25 cellular contexts compared by ENCODE assay signal in the genomic region with DNA sequence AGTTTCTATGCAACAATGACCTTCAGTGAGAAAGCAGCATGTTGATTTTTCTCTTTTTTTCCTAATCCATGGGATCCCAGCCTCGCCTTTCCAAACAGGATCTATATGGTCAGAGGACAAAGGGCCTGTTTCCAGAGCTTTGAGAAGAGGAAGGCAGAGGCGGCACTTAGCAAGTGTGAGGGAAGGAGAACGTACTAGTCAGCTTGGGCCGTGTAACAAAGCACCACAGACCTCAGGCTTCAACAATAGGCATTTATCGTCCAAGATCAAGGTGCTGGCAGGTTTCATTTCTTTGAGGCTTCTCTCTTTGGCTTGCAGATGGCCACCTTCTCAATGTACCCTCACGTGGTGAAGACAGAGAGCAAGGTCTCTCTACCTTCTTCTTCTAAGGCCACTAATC. TPM values are rescaled to one million over a fixed set of nuclear protein-coding genes. Genes with fewer than 3 reads are reported as not detected.
DNase-seq lines count a peak whose midpoint lies in the region; ATAC-seq, FAIRE-seq and TF ChIP-seq lines count a peak whose summit lies in the region.
"Had no signal": no experiment of that assay in that cellular context is flagged by ENCODE, and none has a peak within 500 bp of the region (broad histone marks: within the 10 kb centered on the region; RNA-seq: fewer than 3 reads in every experiment).

No MANE protein-coding gene starts in this region.

- ATAC-seq in left ventricle myocardium superior: no peak
- ATAC-seq: A549, GM12878 had no signal

- FAIRE-seq in bronchial epithelial cell (lab: Jason Lieb, UNC): peak; percentile 73
- FAIRE-seq: A549, D721Med, GM12878, GM19239, H1 had no signal

- H3K9ac ChIP-seq in SK-N-MC (ENCODE audit: insufficient read length): peak overlapping the region; percentile 29
- H3K9ac ChIP-seq: BLaER1 treated with 17β-estradiol and CSF1 and Interleukin-3, amounts not matched to agents 10 nM and 100 nM; GM23248 had no signal

- DNase-seq in cardiac septum (ENCODE audit: low spot score) (peak; percentile 26), left ventricle myocardium superior (no peak), SK-N-MC (ENCODE audit: low read depth, low spot score) (no peak), bronchial epithelial cell (ENCODE audit: low read depth) (no peak), iPS-NIHi7 (ENCODE audit: extremely low spot score) (no peak), germinal center (ENCODE audit: low spot score) (no peak)
- DNase-seq: 8988T; ACHN; AML-193; BE2C; CD4-positive, alpha-beta T cell; CD8-positive, alpha-beta memory T cell; DMS 273 treated with DMSO at 0.1 percent for 48 hours; DMS79; EL; GDM1; H7; HCEC 1CT had no signal

- H3K27ac ChIP-seq in SK-N-MC: peak overlapping the region; percentile 91
- H3K27ac ChIP-seq: BLaER1 treated with 17β-estradiol and CSF1 and Interleukin-3, amounts not matched to agents 10 nM and 100 nM; GM23248 had no signal

- no peaks in the 10 kb centered on the region for H3K9me3 ChIP-seq in SK-N-MC (ENCODE audit: low read depth, low read length)
- H3K9me3 ChIP-seq: A549, BE2C had no signal

- intact Hi-C loops in cardiac septum (cut with DNase I): no loop called here
- intact Hi-C loops in left ventricle myocardium superior (cut with micrococcal nuclease): no loop called here

- H3K36me3 ChIP-seq in SK-N-MC (ENCODE audit: insufficient read depth, low read length) (no peaks in the 10 kb centered on the region), bronchial epithelial cell (ENCODE audit: control insufficient read depth, insufficient read depth, low read length) (no peaks in the 10 kb centered on the region)
- H3K36me3 ChIP-seq: BE2C; BLaER1 treated with 17β-estradiol and CSF1 and Interleukin-3, amounts not matched to agents 10 nM and 100 nM had no signal

- H3K27me3 ChIP-seq in bronchial epithelial cell (ENCODE audit: control insufficient read depth, insufficient read depth, low read length): no peaks in the 10 kb centered on the region
- H3K27me3 ChIP-seq: BE2C; BLaER1 treated with 17β-estradiol and CSF1 and Interleukin-3, amounts not matched to agents 10 nM and 100 nM had no signal

- H3K4me3 ChIP-seq in SK-N-MC (peak overlapping the region; percentile 67), bronchial epithelial cell (ENCODE audit: low read depth, low read length) (no peak overlapping the region)
- H3K4me3 ChIP-seq: A549; BLaER1 treated with 17β-estradiol and CSF1 and Interleukin-3, amounts not matched to agents 10 nM and 100 nM; GM12878 had no signal

- no peak for TF ChIP-seq CTCF in bronchial epithelial cell (IDR thresholded peaks at IDR 0.05; ENCODE audit: insufficient read depth, low read length, severe bottlenecking)

RNA-seq across cellular contexts. Expression of a gene that starts 7.3 kb away (rescaled TPM):
- 0.27 TPM for total RNA-seq in cardiac septum
- 0.17 TPM for total RNA-seq in left ventricle myocardium superior
- not detected in 2 replicates for total RNA-seq in bronchial epithelial cell
- total RNA-seq: CD4-positive, alpha-beta T cell; CD8-positive, alpha-beta memory T cell; GM12878 had no signal
